In the genomic region with DNA sequence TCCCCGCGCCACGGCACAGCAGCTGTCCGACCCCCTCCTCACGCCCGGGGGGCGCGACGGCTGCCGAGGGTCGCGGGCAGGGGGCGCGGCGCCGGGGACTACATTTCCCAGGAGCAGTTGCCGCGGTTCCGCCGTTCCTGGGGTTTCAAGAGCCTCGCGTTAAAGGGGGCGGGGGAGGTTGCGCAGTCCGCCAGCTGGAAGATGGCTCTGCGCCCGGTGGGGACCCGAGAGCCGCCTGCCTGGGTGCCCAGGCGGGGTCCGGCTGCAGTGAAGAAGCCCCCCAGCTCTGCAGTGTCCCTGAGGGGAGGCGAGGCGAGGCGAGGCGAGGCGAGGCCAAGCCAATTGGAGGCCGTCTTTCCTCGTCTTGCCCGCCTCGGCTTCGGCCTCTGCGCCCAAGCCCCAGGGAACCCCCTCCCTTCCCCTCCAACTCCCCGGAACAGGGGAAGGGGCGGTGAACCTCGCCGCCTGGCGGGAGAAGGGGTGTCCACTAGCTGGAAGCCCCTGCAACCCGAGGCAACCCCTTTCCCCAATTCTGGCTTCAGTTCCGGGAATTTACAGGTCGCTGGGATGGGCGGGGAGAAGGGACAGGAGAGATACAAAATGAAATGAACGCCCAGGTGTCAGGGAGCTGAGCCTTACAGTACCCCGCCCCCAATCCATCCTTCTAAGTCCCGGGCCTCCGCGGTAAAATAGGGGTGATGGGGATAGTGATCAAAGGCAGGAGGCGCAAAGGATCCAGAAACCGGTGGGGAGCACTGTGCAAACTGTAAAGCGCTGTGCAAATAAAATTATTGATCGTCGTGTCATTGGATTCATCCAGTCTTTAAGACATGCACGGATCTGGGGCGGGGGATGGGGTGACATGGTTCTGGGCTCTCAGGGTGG, we compare ENCODE assay signal across 1 cellular context.
TF ChIP-seq lines count a peak whose summit lies in the region.

No MANE protein-coding gene starts in this region.

TF ChIP-seq in K562, 482 proteins besides CTCF, POLR2A, EP300 and RAD21 (continued from another document and continues in another):
- TF ChIP-seq, protein P1, sequence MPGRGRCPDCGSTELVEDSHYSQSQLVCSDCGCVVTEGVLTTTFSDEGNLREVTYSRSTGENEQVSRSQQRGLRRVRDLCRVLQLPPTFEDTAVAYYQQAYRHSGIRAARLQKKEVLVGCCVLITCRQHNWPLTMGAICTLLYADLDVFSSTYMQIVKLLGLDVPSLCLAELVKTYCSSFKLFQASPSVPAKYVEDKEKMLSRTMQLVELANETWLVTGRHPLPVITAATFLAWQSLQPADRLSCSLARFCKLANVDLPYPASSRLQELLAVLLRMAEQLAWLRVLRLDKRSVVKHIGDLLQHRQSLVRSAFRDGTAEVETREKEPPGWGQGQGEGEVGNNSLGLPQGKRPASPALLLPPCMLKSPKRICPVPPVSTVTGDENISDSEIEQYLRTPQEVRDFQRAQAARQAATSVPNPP (IDR thresholded peaks at IDR 0.05; ENCODE audit: borderline replicate concordance, insufficient read depth, insufficient read length), result no peak
- TF ChIP-seq NR3C1 (CRISPR knock-in tag; IDR thresholded peaks at IDR 0.05) (no peak), YY1 (IDR thresholded peaks at IDR 0.05; ENCODE audit: borderline replicate concordance in 1 of 3, control insufficient read depth in 1 of 3, extremely low read depth in 1 of 3, insufficient read depth in 3 of 3, insufficient read length in 1 of 3, insufficient replicate concordance in 2 of 3, low read depth in 1 of 3, low read length in 2 of 3) (peak in 1 of 3 experiments; percentile 27), FOS (IDR thresholded peaks at IDR 0.05; ENCODE audit: extremely low read depth, insufficient read length) (no peak), RHOXF2B (CRISPR knock-in tag; conservative IDR thresholded peaks at IDR 0.05) (no peak), CBX1 (IDR thresholded peaks at IDR 0.05; ENCODE audit: low read depth) (0 out of 2 replicates have a peak, but pooled peaks have one; percentile 34), ZBTB7A (IDR thresholded peaks at IDR 0.05; ENCODE audit: borderline replicate concordance, control insufficient read depth, low read depth, low read length) (peak; percentile 98), TEAD1 (CRISPR knock-in tag; IDR thresholded peaks at IDR 0.05) (no peak), HMGN3 (IDR thresholded peaks at IDR 0.05; ENCODE audit: borderline replicate concordance, extremely low read depth, insufficient read length, low read depth, low read length) (peak; percentile 45), RCOR1 (IDR thresholded peaks at IDR 0.05; ENCODE audit: borderline replicate concordance in 1 of 2, low read depth in 2 of 2, low read length in 2 of 2) (no peak), FUS (optimal IDR thresholded peaks at IDR 0.05; ENCODE audit: low read depth, low read length) (no peak), ETV1 (tag; conservative IDR thresholded peaks at IDR 0.05; ENCODE audit: low read depth) (no peak), ZNF347 (CRISPR knock-in tag; IDR thresholded peaks at IDR 0.05; ENCODE audit: low read depth) (no peak), STAT5B (CRISPR knock-in tag; IDR thresholded peaks at IDR 0.05) (no peak), IRF2 (CRISPR knock-in tag; IDR thresholded peaks at IDR 0.05) (no peak), ETS2 (tag; IDR thresholded peaks at IDR 0.05; ENCODE audit: borderline replicate concordance, poor library complexity, severe bottlenecking) (no peak), TARDBP (IDR thresholded peaks at IDR 0.05) (no peak), FOXJ3 (CRISPR knock-in tag; IDR thresholded peaks at IDR 0.05) (no peak), KDM5B (IDR thresholded peaks at IDR 0.05; ENCODE audit: insufficient replicate concordance, low read depth, low read length) (peak; percentile 41), MYC (IDR thresholded peaks at IDR 0.05; ENCODE audit: low read depth, low read length) (no peak), MYC (CRISPR knock-in tag; IDR thresholded peaks at IDR 0.05; ENCODE audit: borderline replicate concordance, low read depth) (no peak), TRIM28 (IDR thresholded peaks at IDR 0.05) (no peak), ZNF239 (CRISPR knock-in tag; IDR thresholded peaks at IDR 0.05) (no peak), EP400 (IDR thresholded peaks at IDR 0.05) (no peak)
- TF ChIP-seq, protein P2, sequence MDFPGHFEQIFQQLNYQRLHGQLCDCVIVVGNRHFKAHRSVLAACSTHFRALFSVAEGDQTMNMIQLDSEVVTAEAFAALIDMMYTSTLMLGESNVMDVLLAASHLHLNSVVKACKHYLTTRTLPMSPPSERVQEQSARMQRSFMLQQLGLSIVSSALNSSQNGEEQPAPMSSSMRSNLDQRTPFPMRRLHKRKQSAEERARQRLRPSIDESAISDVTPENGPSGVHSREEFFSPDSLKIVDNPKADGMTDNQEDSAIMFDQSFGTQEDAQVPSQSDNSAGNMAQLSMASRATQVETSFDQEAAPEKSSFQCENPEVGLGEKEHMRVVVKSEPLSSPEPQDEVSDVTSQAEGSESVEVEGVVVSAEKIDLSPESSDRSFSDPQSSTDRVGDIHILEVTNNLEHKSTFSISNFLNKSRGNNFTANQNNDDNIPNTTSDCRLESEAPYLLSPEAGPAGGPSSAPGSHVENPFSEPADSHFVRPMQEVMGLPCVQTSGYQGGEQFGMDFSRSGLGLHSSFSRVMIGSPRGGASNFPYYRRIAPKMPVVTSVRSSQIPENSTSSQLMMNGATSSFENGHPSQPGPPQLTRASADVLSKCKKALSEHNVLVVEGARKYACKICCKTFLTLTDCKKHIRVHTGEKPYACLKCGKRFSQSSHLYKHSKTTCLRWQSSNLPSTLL (IDR thresholded peaks at IDR 0.05), result no peak
- TF ChIP-seq, protein P3, sequence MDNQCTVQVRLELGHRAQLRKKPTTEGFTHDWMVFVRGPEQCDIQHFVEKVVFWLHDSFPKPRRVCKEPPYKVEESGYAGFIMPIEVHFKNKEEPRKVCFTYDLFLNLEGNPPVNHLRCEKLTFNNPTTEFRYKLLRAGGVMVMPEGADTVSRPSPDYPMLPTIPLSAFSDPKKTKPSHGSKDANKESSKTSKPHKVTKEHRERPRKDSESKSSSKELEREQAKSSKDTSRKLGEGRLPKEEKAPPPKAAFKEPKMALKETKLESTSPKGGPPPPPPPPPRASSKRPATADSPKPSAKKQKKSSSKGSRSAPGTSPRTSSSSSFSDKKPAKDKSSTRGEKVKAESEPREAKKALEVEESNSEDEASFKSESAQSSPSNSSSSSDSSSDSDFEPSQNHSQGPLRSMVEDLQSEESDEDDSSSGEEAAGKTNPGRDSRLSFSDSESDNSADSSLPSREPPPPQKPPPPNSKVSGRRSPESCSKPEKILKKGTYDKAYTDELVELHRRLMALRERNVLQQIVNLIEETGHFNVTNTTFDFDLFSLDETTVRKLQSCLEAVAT (IDR thresholded peaks at IDR 0.05), result no peak
- TF ChIP-seq, protein P4, sequence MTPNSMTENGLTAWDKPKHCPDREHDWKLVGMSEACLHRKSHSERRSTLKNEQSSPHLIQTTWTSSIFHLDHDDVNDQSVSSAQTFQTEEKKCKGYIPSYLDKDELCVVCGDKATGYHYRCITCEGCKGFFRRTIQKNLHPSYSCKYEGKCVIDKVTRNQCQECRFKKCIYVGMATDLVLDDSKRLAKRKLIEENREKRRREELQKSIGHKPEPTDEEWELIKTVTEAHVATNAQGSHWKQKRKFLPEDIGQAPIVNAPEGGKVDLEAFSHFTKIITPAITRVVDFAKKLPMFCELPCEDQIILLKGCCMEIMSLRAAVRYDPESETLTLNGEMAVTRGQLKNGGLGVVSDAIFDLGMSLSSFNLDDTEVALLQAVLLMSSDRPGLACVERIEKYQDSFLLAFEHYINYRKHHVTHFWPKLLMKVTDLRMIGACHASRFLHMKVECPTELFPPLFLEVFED (CRISPR knock-in tag; conservative IDR thresholded peaks at IDR 0.05), result no peak
- TF ChIP-seq, protein P5, sequence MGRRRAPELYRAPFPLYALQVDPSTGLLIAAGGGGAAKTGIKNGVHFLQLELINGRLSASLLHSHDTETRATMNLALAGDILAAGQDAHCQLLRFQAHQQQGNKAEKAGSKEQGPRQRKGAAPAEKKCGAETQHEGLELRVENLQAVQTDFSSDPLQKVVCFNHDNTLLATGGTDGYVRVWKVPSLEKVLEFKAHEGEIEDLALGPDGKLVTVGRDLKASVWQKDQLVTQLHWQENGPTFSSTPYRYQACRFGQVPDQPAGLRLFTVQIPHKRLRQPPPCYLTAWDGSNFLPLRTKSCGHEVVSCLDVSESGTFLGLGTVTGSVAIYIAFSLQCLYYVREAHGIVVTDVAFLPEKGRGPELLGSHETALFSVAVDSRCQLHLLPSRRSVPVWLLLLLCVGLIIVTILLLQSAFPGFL (CRISPR knock-in tag; IDR thresholded peaks at IDR 0.05), result no peak
- TF ChIP-seq, protein P6, sequence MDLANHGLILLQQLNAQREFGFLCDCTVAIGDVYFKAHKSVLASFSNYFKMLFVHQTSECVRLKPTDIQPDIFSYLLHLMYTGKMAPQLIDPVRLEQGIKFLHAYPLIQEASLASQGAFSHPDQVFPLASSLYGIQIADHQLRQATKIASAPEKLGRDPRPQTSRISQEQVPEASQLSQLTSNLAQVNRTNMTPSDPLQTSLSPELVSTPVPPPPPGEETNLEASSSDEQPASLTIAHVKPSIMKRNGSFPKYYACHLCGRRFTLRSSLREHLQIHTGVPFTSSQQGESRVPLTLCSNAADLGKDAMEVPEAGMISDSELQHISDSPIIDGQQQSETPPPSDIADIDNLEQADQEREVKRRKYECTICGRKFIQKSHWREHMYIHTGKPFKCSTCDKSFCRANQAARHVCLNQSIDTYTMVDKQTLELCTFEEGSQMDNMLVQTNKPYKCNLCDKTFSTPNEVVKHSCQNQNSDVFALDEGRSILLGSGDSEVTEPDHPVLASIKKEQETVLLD (IDR thresholded peaks at IDR 0.05), result no peak
- TF ChIP-seq, protein P7, sequence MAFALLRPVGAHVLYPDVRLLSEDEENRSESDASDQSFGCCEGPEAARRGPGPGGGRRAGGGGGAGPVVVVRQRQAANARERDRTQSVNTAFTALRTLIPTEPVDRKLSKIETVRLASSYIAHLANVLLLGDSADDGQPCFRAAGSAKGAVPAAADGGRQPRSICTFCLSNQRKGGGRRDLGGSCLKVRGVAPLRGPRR (CRISPR knock-in tag; IDR thresholded peaks at IDR 0.05), result no peak
- TF ChIP-seq, protein P8, sequence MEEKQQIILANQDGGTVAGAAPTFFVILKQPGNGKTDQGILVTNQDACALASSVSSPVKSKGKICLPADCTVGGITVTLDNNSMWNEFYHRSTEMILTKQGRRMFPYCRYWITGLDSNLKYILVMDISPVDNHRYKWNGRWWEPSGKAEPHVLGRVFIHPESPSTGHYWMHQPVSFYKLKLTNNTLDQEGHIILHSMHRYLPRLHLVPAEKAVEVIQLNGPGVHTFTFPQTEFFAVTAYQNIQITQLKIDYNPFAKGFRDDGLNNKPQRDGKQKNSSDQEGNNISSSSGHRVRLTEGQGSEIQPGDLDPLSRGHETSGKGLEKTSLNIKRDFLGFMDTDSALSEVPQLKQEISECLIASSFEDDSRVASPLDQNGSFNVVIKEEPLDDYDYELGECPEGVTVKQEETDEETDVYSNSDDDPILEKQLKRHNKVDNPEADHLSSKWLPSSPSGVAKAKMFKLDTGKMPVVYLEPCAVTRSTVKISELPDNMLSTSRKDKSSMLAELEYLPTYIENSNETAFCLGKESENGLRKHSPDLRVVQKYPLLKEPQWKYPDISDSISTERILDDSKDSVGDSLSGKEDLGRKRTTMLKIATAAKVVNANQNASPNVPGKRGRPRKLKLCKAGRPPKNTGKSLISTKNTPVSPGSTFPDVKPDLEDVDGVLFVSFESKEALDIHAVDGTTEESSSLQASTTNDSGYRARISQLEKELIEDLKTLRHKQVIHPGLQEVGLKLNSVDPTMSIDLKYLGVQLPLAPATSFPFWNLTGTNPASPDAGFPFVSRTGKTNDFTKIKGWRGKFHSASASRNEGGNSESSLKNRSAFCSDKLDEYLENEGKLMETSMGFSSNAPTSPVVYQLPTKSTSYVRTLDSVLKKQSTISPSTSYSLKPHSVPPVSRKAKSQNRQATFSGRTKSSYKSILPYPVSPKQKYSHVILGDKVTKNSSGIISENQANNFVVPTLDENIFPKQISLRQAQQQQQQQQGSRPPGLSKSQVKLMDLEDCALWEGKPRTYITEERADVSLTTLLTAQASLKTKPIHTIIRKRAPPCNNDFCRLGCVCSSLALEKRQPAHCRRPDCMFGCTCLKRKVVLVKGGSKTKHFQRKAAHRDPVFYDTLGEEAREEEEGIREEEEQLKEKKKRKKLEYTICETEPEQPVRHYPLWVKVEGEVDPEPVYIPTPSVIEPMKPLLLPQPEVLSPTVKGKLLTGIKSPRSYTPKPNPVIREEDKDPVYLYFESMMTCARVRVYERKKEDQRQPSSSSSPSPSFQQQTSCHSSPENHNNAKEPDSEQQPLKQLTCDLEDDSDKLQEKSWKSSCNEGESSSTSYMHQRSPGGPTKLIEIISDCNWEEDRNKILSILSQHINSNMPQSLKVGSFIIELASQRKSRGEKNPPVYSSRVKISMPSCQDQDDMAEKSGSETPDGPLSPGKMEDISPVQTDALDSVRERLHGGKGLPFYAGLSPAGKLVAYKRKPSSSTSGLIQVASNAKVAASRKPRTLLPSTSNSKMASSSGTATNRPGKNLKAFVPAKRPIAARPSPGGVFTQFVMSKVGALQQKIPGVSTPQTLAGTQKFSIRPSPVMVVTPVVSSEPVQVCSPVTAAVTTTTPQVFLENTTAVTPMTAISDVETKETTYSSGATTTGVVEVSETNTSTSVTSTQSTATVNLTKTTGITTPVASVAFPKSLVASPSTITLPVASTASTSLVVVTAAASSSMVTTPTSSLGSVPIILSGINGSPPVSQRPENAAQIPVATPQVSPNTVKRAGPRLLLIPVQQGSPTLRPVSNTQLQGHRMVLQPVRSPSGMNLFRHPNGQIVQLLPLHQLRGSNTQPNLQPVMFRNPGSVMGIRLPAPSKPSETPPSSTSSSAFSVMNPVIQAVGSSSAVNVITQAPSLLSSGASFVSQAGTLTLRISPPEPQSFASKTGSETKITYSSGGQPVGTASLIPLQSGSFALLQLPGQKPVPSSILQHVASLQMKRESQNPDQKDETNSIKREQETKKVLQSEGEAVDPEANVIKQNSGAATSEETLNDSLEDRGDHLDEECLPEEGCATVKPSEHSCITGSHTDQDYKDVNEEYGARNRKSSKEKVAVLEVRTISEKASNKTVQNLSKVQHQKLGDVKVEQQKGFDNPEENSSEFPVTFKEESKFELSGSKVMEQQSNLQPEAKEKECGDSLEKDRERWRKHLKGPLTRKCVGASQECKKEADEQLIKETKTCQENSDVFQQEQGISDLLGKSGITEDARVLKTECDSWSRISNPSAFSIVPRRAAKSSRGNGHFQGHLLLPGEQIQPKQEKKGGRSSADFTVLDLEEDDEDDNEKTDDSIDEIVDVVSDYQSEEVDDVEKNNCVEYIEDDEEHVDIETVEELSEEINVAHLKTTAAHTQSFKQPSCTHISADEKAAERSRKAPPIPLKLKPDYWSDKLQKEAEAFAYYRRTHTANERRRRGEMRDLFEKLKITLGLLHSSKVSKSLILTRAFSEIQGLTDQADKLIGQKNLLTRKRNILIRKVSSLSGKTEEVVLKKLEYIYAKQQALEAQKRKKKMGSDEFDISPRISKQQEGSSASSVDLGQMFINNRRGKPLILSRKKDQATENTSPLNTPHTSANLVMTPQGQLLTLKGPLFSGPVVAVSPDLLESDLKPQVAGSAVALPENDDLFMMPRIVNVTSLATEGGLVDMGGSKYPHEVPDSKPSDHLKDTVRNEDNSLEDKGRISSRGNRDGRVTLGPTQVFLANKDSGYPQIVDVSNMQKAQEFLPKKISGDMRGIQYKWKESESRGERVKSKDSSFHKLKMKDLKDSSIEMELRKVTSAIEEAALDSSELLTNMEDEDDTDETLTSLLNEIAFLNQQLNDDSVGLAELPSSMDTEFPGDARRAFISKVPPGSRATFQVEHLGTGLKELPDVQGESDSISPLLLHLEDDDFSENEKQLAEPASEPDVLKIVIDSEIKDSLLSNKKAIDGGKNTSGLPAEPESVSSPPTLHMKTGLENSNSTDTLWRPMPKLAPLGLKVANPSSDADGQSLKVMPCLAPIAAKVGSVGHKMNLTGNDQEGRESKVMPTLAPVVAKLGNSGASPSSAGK (IDR thresholded peaks at IDR 0.05), result no peak
